In genomic region chr17:27446569-27447301, GRCh38 we compare ENCODE assay signal across 12 cellular contexts. TPM values are rescaled to one million over a fixed set of nuclear protein-coding genes. Genes with fewer than 3 reads are reported as not detected.
DNase-seq lines count a peak whose midpoint lies in the region; FAIRE-seq and TF ChIP-seq lines count a peak whose summit lies in the region.
"Had no signal": no experiment of that assay in that cellular context is flagged by ENCODE, and none has a peak within 500 bp of the region (broad histone marks: within the 10 kb centered on the region; RNA-seq: fewer than 3 reads in every experiment).

No MANE protein-coding gene starts in this region.

- no peaks in the 10 kb centered on the region for H3K4me1 ChIP-seq in esophagus squamous epithelium

- intact Hi-C loops in esophagus squamous epithelium (cut with DNase I), result no loop called here

- no peak overlapping the region for H3K27ac ChIP-seq in esophagus squamous epithelium
- H3K27ac ChIP-seq: epithelial cell of prostate had no signal

- no peaks in the 10 kb centered on the region for H3K27me3 ChIP-seq in kidney epithelial cell (ENCODE audit: control insufficient read depth, insufficient read depth, low read length)
- H3K27me3 ChIP-seq in esophagus squamous epithelium, result peaks cover 0 to 7% (median 0%) of the 10 kb centered on the region in 4 donors

- H3K36me3 ChIP-seq in kidney epithelial cell (ENCODE audit: control insufficient read depth, insufficient read depth, low read length) (no peaks in the 10 kb centered on the region), esophagus squamous epithelium (no peaks in the 10 kb centered on the region)

- FAIRE-seq in frontal cortex (lab: Jason Lieb, UNC), result no peak
- FAIRE-seq: small intestine had no signal

- TF ChIP-seq CTCF in kidney epithelial cell (IDR thresholded peaks at IDR 0.05; ENCODE audit: insufficient read depth, low read length, poor library complexity, severe bottlenecking) (no peak), esophagus squamous epithelium (IDR thresholded peaks at IDR 0.05) (no peak)

- H3K9me3 ChIP-seq in esophagus squamous epithelium, result no peaks in the 10 kb centered on the region
- H3K9me3 ChIP-seq: mucosa of descending colon had no signal

- H3K4me3 ChIP-seq in kidney epithelial cell (ENCODE audit: low read depth, low read length) (no peak overlapping the region), esophagus squamous epithelium (no peak overlapping the region)
- H3K4me3 ChIP-seq: mucosa of descending colon had no signal

- WGBS in esophagus squamous epithelium, 2 donors, result 64 to 68% methylated on average over 6 of the region's 6 CpGs

- DNase-seq in AG20443 (ENCODE audit: low spot score) (peak; percentile 68), NCI-H1694 (lab: John Stamatoyannopoulos, UW) (peak; percentile 62), amniotic stem cell (lab: John Stamatoyannopoulos, UW) (peak; percentile 93), kidney epithelial cell (ENCODE audit: low read depth) (peak; percentile 35), ecto neural progenitor cell (ENCODE audit: low spot score) (no peak), esophagus squamous epithelium (lab: John Stamatoyannopoulos, UW) (no peak), frontal cortex (ENCODE audit: low spot score in 2 of 2) (no peak)
- DNase-seq in activated T-cell treated with anti-CD3 and anti-CD28 coated beads, Interleukin-2, amount 50 U/mL, for 1 hour, result no peak
- DNase-seq: mucosa of descending colon, NCI-H1048, small intestine had no signal

- no peak for TF ChIP-seq POLR2A in esophagus squamous epithelium (IDR thresholded peaks at IDR 0.05)

RNA-seq across cellular contexts. Expression of gene KSR1, which starts 9.5 kb away (rescaled TPM):
- total RNA-seq in kidney epithelial cell (11.2 and 14.9 TPM in 2 replicates), esophagus squamous epithelium (10 to 100 TPM; 22.3 to 32.4 (median 31.0) TPM), frontal cortex (12.6 TPM)

Comparison
In these comparisons a context has a peak if more than half of its experiments do, and no peak if none do; other contexts are left out.
1. DNase-seq: peak in AG20443 (single experiment), NCI-H1694 (single experiment), amniotic stem cell (single experiment) and kidney epithelial cell (single experiment); none in ecto neural progenitor cell (single experiment), esophagus squamous epithelium (single experiment), activated T-cell treated with anti-CD3 and anti-CD28 coated beads, Interleukin-2, amount 50 U/mL, for 1 hour (single experiment) and frontal cortex (0 of 2).